In genomic region chr3:155941354-155941753, GRCh38 we compare ENCODE assay signal across 23 cellular contexts.
"Had no signal": no experiment of that assay in that cellular context is flagged by ENCODE, and none has a peak within 500 bp of the region (broad histone marks: within the 10 kb centered on the region; RNA-seq: fewer than 3 reads in every experiment).

No MANE protein-coding gene starts in this region.

- DNase-seq: activated CD4-positive, alpha-beta T cell treated with anti-CD3 and anti-CD28 coated beads for 4 hours; activated CD4-positive, alpha-beta T cell treated with anti-CD3 and anti-CD28 coated beads, Interleukin-2, amount 50 U/mL, for 4 hours; activated CD8-positive, alpha-beta memory T cell treated with anti-CD3 and anti-CD28 coated beads, Interleukin-2, amount 10 ng/mL, durations not matched to agents 7 days and 5 days; activated effector memory CD4-positive, alpha-beta T cell treated with Interleukin-2 at 50 U/mL for 16 hours; activated naive CD4-positive, alpha-beta T cell; activated T-cell treated with anti-CD3 and anti-CD28 coated beads, Interleukin-2, amount 50 U/mL, for 24 hours; aorta; caudate nucleus; MG63; NCI-H1092 treated with DMSO at 0.1 percent for 48 hours; NCI-H1417 treated with DMSO at 0.1 percent for 48 hours; NCI-H1694; NCI-H2029; NCI-H2107; NCI-H2171 treated with DMSO at 0.1 percent for 48 hours; NCI-H226; NCI-H526 treated with DMSO at 0.1 percent for 48 hours; NK-92 treated with Interleukin-12 subunit alpha and Interleukin-12 subunit beta, amount 100 ng/mL, for 24 hours; SIG-M5; T-helper 1 cell had no signal

- ATAC-seq: activated CD4-positive, CD25-positive, alpha-beta regulatory T cell treated with anti-CD3 and anti-CD28 coated beads, Interleukin-2, amount 50 U/mL, for 24 hours; activated CD8-positive, alpha-beta memory T cell treated with anti-CD3 and anti-CD28 coated beads, Interleukin-2, amount 10 ng/mL, durations not matched to agents 7 days and 5 days had no signal

- H3K27ac Mint-ChIP-seq: activated CD8-positive, alpha-beta memory T cell treated with anti-CD3 and anti-CD28 coated beads, Interleukin-2, amount 10 ng/mL, durations not matched to agents 7 days and 5 days; activated naive CD4-positive, alpha-beta T cell treated with anti-CD3 and anti-CD28 coated beads, Interleukin-2, amount 50 U/mL, for 24 hours; activated T-cell treated with anti-CD3 and anti-CD28 coated beads, Interleukin-2, amount 50 U/mL, for 24 hours; activated T-helper 1 cell treated with anti-CD3 and anti-CD28 coated beads, Interleukin-12 subunit alpha, Interleukin-12 subunit beta, Interleukin-2, Interleukin-4 antibody, amounts not matched to agents 30 ng/mL and 10 ng/mL and 1 ng/mL, durations not matched to agents 14 hours and 24 hours and 36 hours had no signal

- H3K9me3 Mint-ChIP-seq: activated naive CD4-positive, alpha-beta T cell treated with anti-CD3 and anti-CD28 coated beads, Interleukin-2, amount 50 U/mL, for 24 hours; activated T-cell treated with anti-CD3 and anti-CD28 coated beads, Interleukin-2, amount 50 U/mL, for 24 hours; activated T-helper 1 cell treated with anti-CD3 and anti-CD28 coated beads, Interleukin-12 subunit alpha, Interleukin-12 subunit beta, Interleukin-2, Interleukin-4 antibody, amounts not matched to agents 30 ng/mL and 10 ng/mL and 1 ng/mL, durations not matched to agents 14 hours and 24 hours and 36 hours had no signal

- H3K4me1 Mint-ChIP-seq: activated CD8-positive, alpha-beta memory T cell treated with anti-CD3 and anti-CD28 coated beads, Interleukin-2, amount 10 ng/mL, durations not matched to agents 7 days and 5 days; activated naive CD4-positive, alpha-beta T cell treated with anti-CD3 and anti-CD28 coated beads, Interleukin-2, amount 50 U/mL, for 24 hours had no signal

- H3K27me3 Mint-ChIP-seq: activated CD8-positive, alpha-beta memory T cell treated with anti-CD3 and anti-CD28 coated beads, Interleukin-2, amount 10 ng/mL, durations not matched to agents 7 days and 5 days; activated naive CD4-positive, alpha-beta T cell treated with anti-CD3 and anti-CD28 coated beads, Interleukin-2, amount 50 U/mL, for 24 hours; activated T-cell treated with anti-CD3 and anti-CD28 coated beads, Interleukin-2, amount 50 U/mL, for 24 hours had no signal

- H3K4me3 Mint-ChIP-seq: activated CD8-positive, alpha-beta memory T cell treated with anti-CD3 and anti-CD28 coated beads, Interleukin-2, amount 10 ng/mL, durations not matched to agents 7 days and 5 days; activated naive CD4-positive, alpha-beta T cell treated with anti-CD3 and anti-CD28 coated beads, Interleukin-2, amount 50 U/mL, for 24 hours; activated T-cell treated with anti-CD3 and anti-CD28 coated beads, Interleukin-2, amount 50 U/mL, for 24 hours; activated T-helper 1 cell treated with anti-CD3 and anti-CD28 coated beads, Interleukin-12 subunit alpha, Interleukin-12 subunit beta, Interleukin-2, Interleukin-4 antibody, amounts not matched to agents 30 ng/mL and 10 ng/mL and 1 ng/mL, durations not matched to agents 14 hours and 24 hours and 36 hours had no signal
